Comparison of ENCODE assay signal across 29 cellular contexts in genomic region chr11:16844268-16844667, GRCh38.
"Had no signal": no experiment of that assay in that cellular context is flagged by ENCODE, and none has a peak within 500 bp of the region (broad histone marks: within the 10 kb centered on the region; RNA-seq: fewer than 3 reads in every experiment).

No MANE protein-coding gene starts in this region.

- ATAC-seq: activated CD4-positive, alpha-beta T cell treated with anti-CD3 and anti-CD28 coated beads for 36 hours; activated CD8-positive, alpha-beta memory T cell treated with anti-CD3 and anti-CD28 coated beads, Interleukin-2, amount 10 ng/mL, durations not matched to agents 7 days and 5 days; activated CD8-positive, alpha-beta T cell treated with anti-CD3 and anti-CD28 coated beads, Interleukin-2, amount 10 ng/mL, durations not matched to agents 7 days and 5 days; esophagus mucosa; foreskin keratinocyte; gastrocnemius medialis; T-helper 17 cell had no signal

- H3K27me3 ChIP-seq: brain microvascular endothelial cell, dorsolateral prefrontal cortex, gastrocnemius medialis had no signal

- H3K4me1 ChIP-seq: foreskin keratinocyte had no signal

- H3K4me3 ChIP-seq: coronary artery, dorsolateral prefrontal cortex, gastrocnemius medialis had no signal

- FAIRE-seq: astrocyte, bronchial epithelial cell had no signal

- DNase-seq: activated CD4-positive, alpha-beta memory T cell treated with anti-CD3 and anti-CD28 coated beads for 36 hours; activated CD4-positive, alpha-beta T cell treated with anti-CD3 and anti-CD28 coated beads for 36 hours; activated CD4-positive, alpha-beta T cell treated with anti-CD3 and anti-CD28 coated beads, Interleukin-2, amount 10 ng/mL, durations not matched to agents 24 days and 14 days; activated CD4-positive, CD25-positive, alpha-beta regulatory T cell; activated CD4-positive, CD25-positive, alpha-beta regulatory T cell treated with anti-CD3 and anti-CD28 coated beads, Interleukin-2, amount 50 U/mL, for 72 hours; activated CD8-positive, alpha-beta memory T cell treated with anti-CD3 and anti-CD28 coated beads, Interleukin-2, amount 10 ng/mL, durations not matched to agents 7 days and 5 days; activated CD8-positive, alpha-beta memory T cell treated with anti-CD3 and anti-CD28 coated beads, Interleukin-2, amount 50 U/mL, for 4 hours; activated CD8-positive, alpha-beta T cell treated with anti-CD3 and anti-CD28 coated beads, Interleukin-2, amount 10 ng/mL, durations not matched to agents 7 days and 5 days; activated gamma-delta T cell treated with Interleukin-2 at 50 U/mL for 16 hours; activated naive CD4-positive, alpha-beta T cell treated with anti-CD3 and anti-CD28 coated beads, Interleukin-2, amount 50 U/mL, for 16 hours; activated naive CD4-positive, alpha-beta T cell treated with Interleukin-2 at 50 U/mL for 16 hours; activated T-cell treated with anti-CD3 and anti-CD28 coated beads, Interleukin-2, amount 50 U/mL, for 1 hour; activated T-cell treated with anti-CD3 and anti-CD28 coated beads, Interleukin-2, amount 50 U/mL, for 48 hours; amniotic stem cell; anterior cingulate cortex; brain microvascular endothelial cell; dorsolateral prefrontal cortex; effector memory CD4-positive, alpha-beta T cell; endodermal cell; foreskin keratinocyte; gastrocnemius medialis; glutamatergic neuron; T-helper 1 cell; T-helper 17 cell; T1000 had no signal

- H3K36me3 ChIP-seq: brain microvascular endothelial cell, gastrocnemius medialis had no signal

- H3K9me3 ChIP-seq: gastrocnemius medialis had no signal

- H3K27ac ChIP-seq: brain microvascular endothelial cell, coronary artery, dorsolateral prefrontal cortex, foreskin keratinocyte, gastrocnemius medialis had no signal
